37 cellular contexts compared by ENCODE assay signal in the genomic region with DNA sequence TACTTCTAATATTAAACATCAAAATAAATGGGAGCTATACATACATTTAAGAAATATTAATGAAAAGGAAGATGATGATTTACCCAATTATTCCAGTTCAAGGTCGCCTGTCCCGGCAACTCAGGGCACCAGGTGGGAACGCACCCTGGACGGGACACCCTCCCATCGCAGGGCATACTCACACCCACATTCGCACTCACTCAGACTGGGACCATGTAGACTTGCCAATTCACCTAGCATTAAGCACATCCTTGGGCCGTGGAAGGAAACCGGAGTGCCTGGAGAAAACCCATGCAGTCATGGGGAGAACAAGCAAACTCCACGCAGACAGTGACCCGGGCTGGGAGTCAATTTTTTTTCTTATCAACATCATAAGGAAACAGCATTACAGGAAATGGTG.
"Had no signal": no experiment of that assay in that cellular context is flagged by ENCODE, and none has a peak within 500 bp of the region (broad histone marks: within the 10 kb centered on the region; RNA-seq: fewer than 3 reads in every experiment).

No MANE protein-coding gene starts in this region.

- H3K4me1 ChIP-seq: adrenal gland, ascending aorta, body of pancreas, breast epithelium had no signal

- H3K27me3 ChIP-seq: adrenal gland, ascending aorta, body of pancreas, brain microvascular endothelial cell, breast epithelium, cardiac muscle cell had no signal

- H3K4me1 Mint-ChIP-seq: activated naive CD4-positive, alpha-beta T cell treated with anti-CD3 and anti-CD28 coated beads, Interleukin-2, amount 10 ng/mL, durations not matched to agents 7 days and 5 days; activated naive CD4-positive, alpha-beta T cell treated with anti-CD3 and anti-CD28 coated beads, Interleukin-2, amount 50 U/mL, for 24 hours; activated naive CD8-positive, alpha-beta T cell treated with anti-CD3 and anti-CD28 coated beads for 36 hours; activated naive CD8-positive, alpha-beta T cell treated with anti-CD3 and anti-CD28 coated beads, Interleukin-2, amount 10 ng/mL, durations not matched to agents 7 days and 5 days; activated naive CD8-positive, alpha-beta T cell treated with anti-CD3 and anti-CD28 coated beads, Interleukin-2, amount 50 U/mL, for 24 hours; activated T-helper 17 cell treated with anti-CD3 and anti-CD28 coated beads, Interleukin-2, amount 50 U/mL, for 72 hours; central memory CD8-positive, alpha-beta T cell had no signal

- H3K36me3 Mint-ChIP-seq: activated naive CD4-positive, alpha-beta T cell treated with anti-CD3 and anti-CD28 coated beads, Interleukin-2, amount 10 ng/mL, durations not matched to agents 7 days and 5 days; activated naive CD4-positive, alpha-beta T cell treated with anti-CD3 and anti-CD28 coated beads, Interleukin-2, amount 50 U/mL, for 24 hours; activated naive CD4-positive, alpha-beta T cell treated with anti-CD3 and anti-CD28 coated beads, Interleukin-2, amount 50 U/mL, for 72 hours; activated naive CD8-positive, alpha-beta T cell; activated naive CD8-positive, alpha-beta T cell treated with anti-CD3 and anti-CD28 coated beads for 36 hours; activated naive CD8-positive, alpha-beta T cell treated with anti-CD3 and anti-CD28 coated beads, Interleukin-2, amount 10 ng/mL, durations not matched to agents 7 days and 5 days had no signal

- H3K27me3 Mint-ChIP-seq: activated naive CD4-positive, alpha-beta T cell treated with anti-CD3 and anti-CD28 coated beads, Interleukin-2, amount 10 ng/mL, durations not matched to agents 7 days and 5 days; activated naive CD4-positive, alpha-beta T cell treated with anti-CD3 and anti-CD28 coated beads, Interleukin-2, amount 50 U/mL, for 24 hours; activated naive CD8-positive, alpha-beta T cell; activated naive CD8-positive, alpha-beta T cell treated with anti-CD3 and anti-CD28 coated beads, Interleukin-2, amount 10 ng/mL, durations not matched to agents 7 days and 5 days; activated naive CD8-positive, alpha-beta T cell treated with anti-CD3 and anti-CD28 coated beads, Interleukin-2, amount 50 U/mL, for 24 hours; activated T-cell treated with anti-CD3 and anti-CD28 coated beads, Interleukin-2, amount 50 U/mL, for 24 hours; brain; central memory CD8-positive, alpha-beta T cell had no signal

- H3K27ac ChIP-seq: adrenal gland, ascending aorta, body of pancreas, brain microvascular endothelial cell, breast epithelium, cardiac muscle cell had no signal

- H3K9me3 Mint-ChIP-seq: activated naive CD4-positive, alpha-beta T cell treated with anti-CD3 and anti-CD28 coated beads for 36 hours; activated naive CD4-positive, alpha-beta T cell treated with anti-CD3 and anti-CD28 coated beads, Interleukin-2, amount 10 ng/mL, durations not matched to agents 7 days and 5 days; activated naive CD4-positive, alpha-beta T cell treated with anti-CD3 and anti-CD28 coated beads, Interleukin-2, amount 50 U/mL, for 24 hours; activated naive CD4-positive, alpha-beta T cell treated with anti-CD3 and anti-CD28 coated beads, Interleukin-2, amount 50 U/mL, for 72 hours; activated naive CD8-positive, alpha-beta T cell treated with anti-CD3 and anti-CD28 coated beads for 36 hours; activated naive CD8-positive, alpha-beta T cell treated with anti-CD3 and anti-CD28 coated beads, Interleukin-2, amount 10 ng/mL, durations not matched to agents 7 days and 5 days; activated naive CD8-positive, alpha-beta T cell treated with anti-CD3 and anti-CD28 coated beads, Interleukin-2, amount 50 U/mL, for 24 hours; activated T-cell treated with anti-CD3 and anti-CD28 coated beads, Interleukin-2, amount 50 U/mL, for 24 hours; activated T-cell treated with anti-CD3 and anti-CD28 coated beads, Interleukin-2, amount 50 U/mL, for 4 hours; activated T-helper 1 cell treated with anti-CD3 and anti-CD28 coated beads, Interleukin-12 subunit alpha, Interleukin-12 subunit beta, Interleukin-2, Interleukin-4 antibody, amounts not matched to agents 30 ng/mL and 10 ng/mL and 1 ng/mL, durations not matched to agents 14 hours and 24 hours and 36 hours; activated T-helper 17 cell treated with anti-CD3 and anti-CD28 coated beads, Interleukin-2, amount 50 U/mL, for 72 hours; activated T-helper 2 cell treated with anti-CD3 and anti-CD28 coated beads, Interferon-gamma antibody, Interleukin-2, Interleukin-4, amounts not matched to agents 10 μg/mL and 5 μg/mL and 100 μg/mL, durations not matched to agents 14 hours and 24 hours and 36 hours; central memory CD8-positive, alpha-beta T cell had no signal

- DNase-seq: activated effector memory CD4-positive, alpha-beta T cell treated with anti-CD3 and anti-CD28 coated beads, Interleukin-2, amount 50 U/mL, for 16 hours; activated effector memory CD4-positive, alpha-beta T cell treated with Interleukin-2 at 50 U/mL for 16 hours; activated gamma-delta T cell; activated gamma-delta T cell treated with Interleukin-2 at 50 U/mL for 16 hours; activated naive CD4-positive, alpha-beta T cell; activated naive CD4-positive, alpha-beta T cell treated with anti-CD3 and anti-CD28 coated beads for 36 hours; activated naive CD4-positive, alpha-beta T cell treated with anti-CD3 and anti-CD28 coated beads, Interleukin-2, amount 10 ng/mL, durations not matched to agents 7 days and 5 days; activated naive CD4-positive, alpha-beta T cell treated with anti-CD3 and anti-CD28 coated beads, Interleukin-2, amount 50 U/mL, for 16 hours; activated naive CD4-positive, alpha-beta T cell treated with Interleukin-2 at 50 U/mL for 16 hours; activated naive CD8-positive, alpha-beta T cell treated with anti-CD3 and anti-CD28 coated beads for 36 hours; activated naive CD8-positive, alpha-beta T cell treated with anti-CD3 and anti-CD28 coated beads, Interleukin-2, amount 10 ng/mL, durations not matched to agents 7 days and 5 days; activated naive CD8-positive, alpha-beta T cell treated with anti-CD3 and anti-CD28 coated beads, Interleukin-2, amount 50 U/mL, for 24 hours; activated T-cell treated with anti-CD3 and anti-CD28 coated beads, Interleukin-2, amount 50 U/mL, for 1 hour; activated T-cell treated with anti-CD3 and anti-CD28 coated beads, Interleukin-2, amount 50 U/mL, for 24 hours; activated T-cell treated with anti-CD3 and anti-CD28 coated beads, Interleukin-2, amount 50 U/mL, for 4 hours; activated T-cell treated with anti-CD3 and anti-CD28 coated beads, Interleukin-2, amount 50 U/mL, for 48 hours; activated T-cell treated with anti-CD3 and anti-CD28 coated beads, Interleukin-2, amount 50 U/mL, for 72 hours; adrenal gland; amniotic stem cell; amygdala; anterior cingulate cortex; aorta; body of pancreas; brain microvascular endothelial cell; central memory CD4-positive, alpha-beta T cell; cerebellar nuclear complex had no signal

- H3K36me3 ChIP-seq: adrenal gland, ascending aorta, brain microvascular endothelial cell, breast epithelium, cardiac muscle cell had no signal

- H3K9me3 ChIP-seq: adrenal gland, ascending aorta, body of pancreas, breast epithelium had no signal

- ATAC-seq: activated naive CD4-positive, alpha-beta T cell treated with anti-CD3 and anti-CD28 coated beads, Interleukin-2, amount 50 U/mL, for 72 hours; activated naive CD8-positive, alpha-beta T cell treated with anti-CD3 and anti-CD28 coated beads, Interleukin-2, amount 50 U/mL, for 24 hours; activated T-cell treated with anti-CD3 and anti-CD28 coated beads, Interleukin-2, amount 50 U/mL, for 4 hours; activated T-cell treated with anti-CD3 and anti-CD28 coated beads, Interleukin-2, amount 50 U/mL, for 72 hours; activated T-helper 17 cell treated with anti-CD3 and anti-CD28 coated beads, Interleukin-2, amount 50 U/mL, for 72 hours; body of pancreas had no signal

- H3K27ac Mint-ChIP-seq: activated naive CD4-positive, alpha-beta T cell treated with anti-CD3 and anti-CD28 coated beads for 36 hours; activated naive CD4-positive, alpha-beta T cell treated with anti-CD3 and anti-CD28 coated beads, Interleukin-2, amount 10 ng/mL, durations not matched to agents 7 days and 5 days; activated naive CD4-positive, alpha-beta T cell treated with anti-CD3 and anti-CD28 coated beads, Interleukin-2, amount 50 U/mL, for 24 hours; activated naive CD4-positive, alpha-beta T cell treated with anti-CD3 and anti-CD28 coated beads, Interleukin-2, amount 50 U/mL, for 72 hours; activated naive CD8-positive, alpha-beta T cell; activated naive CD8-positive, alpha-beta T cell treated with anti-CD3 and anti-CD28 coated beads for 36 hours; activated naive CD8-positive, alpha-beta T cell treated with anti-CD3 and anti-CD28 coated beads, Interleukin-2, amount 10 ng/mL, durations not matched to agents 7 days and 5 days; activated naive CD8-positive, alpha-beta T cell treated with anti-CD3 and anti-CD28 coated beads, Interleukin-2, amount 50 U/mL, for 24 hours; activated T-cell treated with anti-CD3 and anti-CD28 coated beads, Interleukin-2, amount 50 U/mL, for 24 hours; activated T-cell treated with anti-CD3 and anti-CD28 coated beads, Interleukin-2, amount 50 U/mL, for 72 hours; activated T-helper 1 cell treated with anti-CD3 and anti-CD28 coated beads, Interleukin-12 subunit alpha, Interleukin-12 subunit beta, Interleukin-2, Interleukin-4 antibody, amounts not matched to agents 30 ng/mL and 10 ng/mL and 1 ng/mL, durations not matched to agents 14 hours and 24 hours and 36 hours; activated T-helper 17 cell treated with anti-CD3 and anti-CD28 coated beads, Interleukin-2, amount 50 U/mL, for 72 hours; activated T-helper 2 cell treated with anti-CD3 and anti-CD28 coated beads, Interferon-gamma antibody, Interleukin-2, Interleukin-4, amounts not matched to agents 10 μg/mL and 5 μg/mL and 100 μg/mL, durations not matched to agents 14 hours and 24 hours and 36 hours had no signal

- H3K4me3 Mint-ChIP-seq: activated naive CD4-positive, alpha-beta T cell treated with anti-CD3 and anti-CD28 coated beads for 36 hours; activated naive CD4-positive, alpha-beta T cell treated with anti-CD3 and anti-CD28 coated beads, Interleukin-2, amount 10 ng/mL, durations not matched to agents 7 days and 5 days; activated naive CD4-positive, alpha-beta T cell treated with anti-CD3 and anti-CD28 coated beads, Interleukin-2, amount 50 U/mL, for 24 hours; activated naive CD8-positive, alpha-beta T cell; activated naive CD8-positive, alpha-beta T cell treated with anti-CD3 and anti-CD28 coated beads for 36 hours; activated naive CD8-positive, alpha-beta T cell treated with anti-CD3 and anti-CD28 coated beads, Interleukin-2, amount 10 ng/mL, durations not matched to agents 7 days and 5 days; activated naive CD8-positive, alpha-beta T cell treated with anti-CD3 and anti-CD28 coated beads, Interleukin-2, amount 50 U/mL, for 24 hours; activated T-cell treated with anti-CD3 and anti-CD28 coated beads, Interleukin-2, amount 50 U/mL, for 24 hours; activated T-cell treated with anti-CD3 and anti-CD28 coated beads, Interleukin-2, amount 50 U/mL, for 4 hours; activated T-cell treated with anti-CD3 and anti-CD28 coated beads, Interleukin-2, amount 50 U/mL, for 72 hours; activated T-helper 1 cell treated with anti-CD3 and anti-CD28 coated beads, Interleukin-12 subunit alpha, Interleukin-12 subunit beta, Interleukin-2, Interleukin-4 antibody, amounts not matched to agents 30 ng/mL and 10 ng/mL and 1 ng/mL, durations not matched to agents 14 hours and 24 hours and 36 hours; activated T-helper 17 cell treated with anti-CD3 and anti-CD28 coated beads, Interleukin-2, amount 50 U/mL, for 72 hours; brain; central memory CD8-positive, alpha-beta T cell had no signal

- H3K4me3 ChIP-seq: adrenal gland, ascending aorta, body of pancreas, breast epithelium, cardiac muscle cell had no signal
